ENCODE assay signal across 18 cellular contexts in the genomic region with DNA sequence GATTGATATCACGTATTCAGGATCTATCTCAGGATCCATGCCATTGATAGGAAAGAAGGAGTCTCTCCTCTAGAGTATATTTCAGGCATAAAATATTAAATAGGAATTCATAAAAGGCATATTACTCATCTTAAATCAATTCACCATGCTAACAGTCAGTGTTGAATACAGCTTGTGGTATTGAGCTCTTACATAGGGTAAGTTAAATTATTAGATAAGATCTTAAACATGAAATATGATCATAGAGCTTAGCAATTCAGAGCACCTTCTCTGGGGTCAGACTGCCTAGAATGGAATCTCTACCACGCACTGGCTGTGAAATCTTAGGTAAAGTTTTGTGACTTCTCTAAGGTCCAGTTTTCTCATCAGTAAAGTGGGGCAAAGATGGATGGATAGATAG. TPM values are rescaled to one million over a fixed set of nuclear protein-coding genes. Genes with fewer than 3 reads are reported as not detected.
"Had no signal": no experiment of that assay in that cellular context is flagged by ENCODE, and none has a peak within 500 bp of the region (broad histone marks: within the 10 kb centered on the region; RNA-seq: fewer than 3 reads in every experiment).

No MANE protein-coding gene starts in this region.

- H3K4me1 ChIP-seq: colonic mucosa, prostate gland, spleen, stomach, testis had no signal

- H3K27me3 ChIP-seq: colonic mucosa, stomach, testis had no signal

- ATAC-seq: esophagus mucosa, natural killer cell, sciatic nerve had no signal

- H3K9me3 ChIP-seq: colonic mucosa, prostate gland, testis had no signal

- DNase-seq: activated CD4-positive, CD25-positive, alpha-beta regulatory T cell treated with anti-CD3 and anti-CD28 coated beads, Interleukin-2, amount 50 U/mL, for 72 hours; activated naive CD4-positive, alpha-beta T cell treated with anti-CD3 and anti-CD28 coated beads for 36 hours; caudate nucleus; colonic mucosa; hippocampal formation; kidney glomerular epithelial cell; mesendoderm; natural killer cell; nucleus accumbens; spleen; stomach; T-helper 1 cell; T1000; testis had no signal

- H3K36me3 ChIP-seq: colonic mucosa, prostate gland, spleen, stomach had no signal

- H3K4me3 ChIP-seq: colonic mucosa, prostate gland, spleen, stomach, testis had no signal

- H3K27ac ChIP-seq: colonic mucosa, prostate gland, spleen, stomach, testis had no signal

RNA-seq across cellular contexts. Expression of a gene that starts 20.8 kb away (rescaled TPM):
- polyA plus RNA-seq: liver had no signal
